ENCODE assay signal across 8 cellular contexts in genomic region chr7:131072505-131073091, GRCh38.
DNase-seq lines count a peak whose midpoint lies in the region; ATAC-seq, FAIRE-seq and TF ChIP-seq lines count a peak whose summit lies in the region.

No MANE protein-coding gene starts in this region.

- DNase-seq in CD14-positive monocyte (ENCODE audit: low spot score) (no peak), Kasumi-1 (lab: John Stamatoyannopoulos, UW) (peak; percentile 41 to 60), T1000 (lab: John Stamatoyannopoulos, UW) (no peak), WERI-Rb-1 (no peak)
- no peak for DNase-seq in activated naive CD4-positive, alpha-beta T cell treated with anti-CD3 and anti-CD28 coated beads, Interleukin-2, amount 50 U/mL, for 72 hours (ENCODE audit: low spot score in 2 of 2)
- DNase-seq in stimulated activated CD4-positive, alpha-beta T cell treated with anti-CD3 and anti-CD28 coated beads, Interleukin-2, amount 100 ng/mL, for 24 hours = no peak

- no peak overlapping the region for H3K4me3 ChIP-seq in WERI-Rb-1 (ENCODE audit: low read depth, low read length)

- no peaks in the 10 kb centered on the region for H3K27me3 ChIP-seq in WERI-Rb-1 (ENCODE audit: insufficient read depth, low read depth, severe bottlenecking)

- H3K9me3 Mint-ChIP-seq in CD14-positive monocyte = peaks cover 0 to 6% (median 0%) of the 10 kb centered on the region in 7 donors
- peaks cover 0 to 4% of the 10 kb centered on the region in 2 donors for H3K9me3 Mint-ChIP-seq in activated naive CD4-positive, alpha-beta T cell treated with anti-CD3 and anti-CD28 coated beads, Interleukin-2, amount 50 U/mL, for 72 hours

- no peak overlapping the region for H3K27ac ChIP-seq in WERI-Rb-1

- H3K9me3 ChIP-seq in WERI-Rb-1 (ENCODE audit: severe bottlenecking) = no peaks in the 10 kb centered on the region

- TF ChIP-seq CTCF in CD14-positive monocyte (IDR thresholded peaks at IDR 0.05) (no peak), WERI-Rb-1 (IDR thresholded peaks at IDR 0.05; ENCODE audit: low read depth, low read length) (no peak)

- peaks cover 16 to 31% of the 10 kb centered on the region in 2 donors for H3K36me3 Mint-ChIP-seq in CD14-positive monocyte
- H3K36me3 Mint-ChIP-seq in activated naive CD4-positive, alpha-beta T cell treated with anti-CD3 and anti-CD28 coated beads, Interleukin-2, amount 50 U/mL, for 72 hours = peaks cover 0 to 29% of the 10 kb centered on the region in 2 donors

- no peaks in the 10 kb centered on the region for H3K36me3 ChIP-seq in WERI-Rb-1

- peaks cover 14% of the 10 kb centered on the region for H3K4me1 Mint-ChIP-seq in CD14-positive monocyte

- peak overlapping the region in 4 of 7 donors; percentile 8 to 81 (median 49) for H3K27ac Mint-ChIP-seq in CD14-positive monocyte
- peak overlapping the region; percentile 31 to 82 for H3K27ac Mint-ChIP-seq in activated naive CD4-positive, alpha-beta T cell treated with anti-CD3 and anti-CD28 coated beads, Interleukin-2, amount 50 U/mL, for 72 hours

- H3K4me3 Mint-ChIP-seq in CD14-positive monocyte = no peak overlapping the region

- H3K27me3 Mint-ChIP-seq in CD14-positive monocyte (ENCODE audit: low read depth in 3 of 3) = no peaks in the 10 kb centered on the region

- peak; percentile 13 for FAIRE-seq in islet of Langerhans (lab: Jason Lieb, UNC)

- peak; percentile 30 to 34 for ATAC-seq in activated naive CD4-positive, alpha-beta T cell treated with anti-CD3 and anti-CD28 coated beads, Interleukin-2, amount 50 U/mL, for 72 hours
- ATAC-seq in HG02884 (IDR thresholded peaks at IDR 0.05; ENCODE audit: unreplicated experiment) = no peak

- intact Hi-C loops in CD14-positive monocyte (cut with micrococcal nuclease) = no loop called here

Comparison
In these comparisons a context has a peak if more than half of its experiments do, and no peak if none do; other contexts are left out.
1. DNase-seq: peak in Kasumi-1 (2 of 2); none in CD14-positive monocyte (single experiment), activated naive CD4-positive, alpha-beta T cell treated with anti-CD3 and anti-CD28 coated beads, Interleukin-2, amount 50 U/mL, for 72 hours (0 of 2), stimulated activated CD4-positive, alpha-beta T cell treated with anti-CD3 and anti-CD28 coated beads, Interleukin-2, amount 100 ng/mL, for 24 hours (0 of 2), T1000 (single experiment) and WERI-Rb-1 (single experiment).